In genomic region chr1:82354546-82354945, GRCh38 we compare ENCODE assay signal across 3 cellular contexts.
DNase-seq lines count a peak whose midpoint lies in the region; TF ChIP-seq lines count a peak whose summit lies in the region.
"Not testable (repeated sequence)": the region's sequence is repeated elsewhere in the genome, so short reads cannot be mapped to it uniquely, and the experiment has no call there.

No MANE protein-coding gene starts in this region.

- H3K79me2 ChIP-seq in mesendoderm (ENCODE audit: control insufficient read depth, insufficient read depth, low read length), result not testable (repeated sequence)

- H3K36me3 Mint-ChIP-seq in endodermal cell (ENCODE audit: low read depth), result peaks cover 42% of the 10 kb centered on the region

- not testable (repeated sequence) for TF ChIP-seq CTCF in endodermal cell (conservative IDR thresholded peaks at IDR 0.05)

- not testable (repeated sequence) for H4K5ac ChIP-seq in mesendoderm (ENCODE audit: low read length)

- DNase-seq in ELF-1 (ENCODE audit: low read depth, low spot score), result peak; percentile 36
- DNase-seq in endodermal cell, result peak; percentile 83
- DNase-seq in mesendoderm, result peak; percentile 76

- not testable (repeated sequence) for H3K27me3 ChIP-seq in endodermal cell (ENCODE audit: control insufficient read depth, insufficient read depth, low read length, poor library complexity, severe bottlenecking); mesendoderm (ENCODE audit: insufficient read depth, low read length, poor library complexity)

- H2AK5ac ChIP-seq in mesendoderm (ENCODE audit: low read length), result not testable (repeated sequence)

- not testable (repeated sequence) for H3K4ac ChIP-seq in mesendoderm (ENCODE audit: low read depth, low read length)

- H2BK15ac ChIP-seq in mesendoderm (replicated peaks; ENCODE audit: low read depth), result not testable (repeated sequence)

- not testable (repeated sequence) for H3K9ac ChIP-seq in endodermal cell (ENCODE audit: extremely low read depth, low read length, poor library complexity, severe bottlenecking); mesendoderm (ENCODE audit: low read length)

- 38 to 45% methylated on average over 2 to 5 of the region's 5 CpGs for WGBS in endodermal cell (ENCODE audit: insufficient coverage in 1 of 2, insufficient read length in 1 of 2), 2 experiments
- WGBS in mesendoderm (ENCODE audit: extremely low coverage, insufficient coverage, low lambda C conversion rate), result no CpG with 5 or more reads among the region's 5 CpGs

- H3K4me3 Mint-ChIP-seq in endodermal cell, result not testable (repeated sequence)

- H3K4me1 ChIP-seq in endodermal cell (ENCODE audit: control insufficient read depth, insufficient read depth, low read length); mesendoderm (ENCODE audit: control insufficient read depth, low read depth, low read length): not testable (repeated sequence)

- H3K18ac ChIP-seq in mesendoderm (ENCODE audit: low read length), result not testable (repeated sequence)

- peaks cover 44% of the 10 kb centered on the region for H3K9me3 ChIP-seq in endodermal cell (ENCODE audit: control insufficient read depth, low read length)

- not testable (repeated sequence) for H2BK5ac ChIP-seq in mesendoderm (ENCODE audit: low read length)

- not testable (repeated sequence) for H3K23ac ChIP-seq in mesendoderm (ENCODE audit: low read length)

- peaks cover 22% of the 10 kb centered on the region for H3K36me3 ChIP-seq in endodermal cell (ENCODE audit: control insufficient read depth, insufficient read depth, low read length)
- not testable (repeated sequence) for H3K36me3 ChIP-seq in mesendoderm (ENCODE audit: control insufficient read depth, insufficient read depth, low read length)

- not testable (repeated sequence) for H3K79me1 ChIP-seq in mesendoderm (ENCODE audit: low read length)

- H4K8ac ChIP-seq in mesendoderm (ENCODE audit: low read depth, low read length), result not testable (repeated sequence)

- H3K56ac ChIP-seq in mesendoderm (ENCODE audit: low read length), result not testable (repeated sequence)

- H3K27me3 Mint-ChIP-seq in endodermal cell (ENCODE audit: insufficient read depth), result not testable (repeated sequence)

- H3K4me1 Mint-ChIP-seq in endodermal cell, result not testable (repeated sequence)

- H3K4me3 ChIP-seq in endodermal cell (ENCODE audit: low read length); mesendoderm (ENCODE audit: low read length): not testable (repeated sequence)

- H3K9me3 Mint-ChIP-seq in endodermal cell, result peaks cover 36% of the 10 kb centered on the region

- peak overlapping the region; percentile 28 for H2BK120ac ChIP-seq in mesendoderm (ENCODE audit: low read depth, low read length)

- H3K27ac Mint-ChIP-seq in endodermal cell, result not testable (repeated sequence)

- not testable (repeated sequence) for H3K27ac ChIP-seq in endodermal cell (ENCODE audit: low read depth, low read length); mesendoderm (ENCODE audit: low read depth, low read length)

- H3K4me2 ChIP-seq in mesendoderm (ENCODE audit: low read length), result not testable (repeated sequence)
